In the genomic region with DNA sequence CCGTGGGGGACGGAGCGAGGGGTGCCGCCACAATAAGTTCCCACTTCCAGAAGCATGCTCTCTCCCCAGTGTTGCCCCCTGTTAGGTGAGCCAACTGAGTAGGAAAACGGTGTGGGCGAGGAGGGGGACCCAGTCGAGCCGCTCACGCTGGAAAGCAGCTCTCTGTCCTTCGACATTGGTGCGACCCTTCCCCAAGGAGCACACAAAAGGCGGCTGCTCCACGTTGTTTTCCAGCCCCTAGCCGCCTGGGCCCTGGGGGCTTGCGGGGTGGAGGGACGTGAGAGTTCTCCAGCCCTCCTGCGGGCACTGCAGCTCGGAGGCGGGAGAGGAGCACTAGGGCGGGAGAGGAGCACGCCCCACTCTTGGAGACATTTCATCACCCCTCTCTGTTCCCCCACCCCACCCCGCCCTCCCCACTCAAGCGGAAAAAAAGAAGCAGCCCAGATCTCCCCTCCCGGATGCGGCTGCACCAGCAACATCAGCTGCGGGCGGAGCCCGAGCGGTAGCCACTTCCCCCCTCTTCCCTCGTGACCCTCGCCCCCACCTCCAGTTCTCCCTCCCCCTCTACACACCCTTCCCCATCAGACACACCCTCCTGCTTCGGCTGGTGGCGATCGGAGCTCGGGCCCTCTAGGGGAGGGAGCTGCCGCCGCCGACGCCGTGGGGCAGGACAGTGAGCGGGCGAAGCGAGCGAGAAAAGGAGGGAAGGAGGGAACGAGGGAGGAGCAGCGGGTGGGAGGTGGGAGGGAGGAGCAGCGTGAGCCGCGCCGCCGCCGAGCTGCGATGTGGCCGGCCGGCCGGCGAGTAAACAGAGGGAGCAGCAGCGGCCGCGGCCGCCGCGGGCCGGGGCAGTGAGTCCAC, we compare ENCODE assay signal across 1 cellular context.
TF ChIP-seq lines count a peak whose summit lies in the region.

A gene (plus strand): TSS at position 755 of the 861 bp plus-strand sequence. CDS start 157 bp downstream, outside the sequence.

TF ChIP-seq in HEK293, 187 proteins besides CTCF, POLR2A, EP300 and RAD21 (continued from another document and continues in another):
- TF ChIP-seq, protein P1, sequence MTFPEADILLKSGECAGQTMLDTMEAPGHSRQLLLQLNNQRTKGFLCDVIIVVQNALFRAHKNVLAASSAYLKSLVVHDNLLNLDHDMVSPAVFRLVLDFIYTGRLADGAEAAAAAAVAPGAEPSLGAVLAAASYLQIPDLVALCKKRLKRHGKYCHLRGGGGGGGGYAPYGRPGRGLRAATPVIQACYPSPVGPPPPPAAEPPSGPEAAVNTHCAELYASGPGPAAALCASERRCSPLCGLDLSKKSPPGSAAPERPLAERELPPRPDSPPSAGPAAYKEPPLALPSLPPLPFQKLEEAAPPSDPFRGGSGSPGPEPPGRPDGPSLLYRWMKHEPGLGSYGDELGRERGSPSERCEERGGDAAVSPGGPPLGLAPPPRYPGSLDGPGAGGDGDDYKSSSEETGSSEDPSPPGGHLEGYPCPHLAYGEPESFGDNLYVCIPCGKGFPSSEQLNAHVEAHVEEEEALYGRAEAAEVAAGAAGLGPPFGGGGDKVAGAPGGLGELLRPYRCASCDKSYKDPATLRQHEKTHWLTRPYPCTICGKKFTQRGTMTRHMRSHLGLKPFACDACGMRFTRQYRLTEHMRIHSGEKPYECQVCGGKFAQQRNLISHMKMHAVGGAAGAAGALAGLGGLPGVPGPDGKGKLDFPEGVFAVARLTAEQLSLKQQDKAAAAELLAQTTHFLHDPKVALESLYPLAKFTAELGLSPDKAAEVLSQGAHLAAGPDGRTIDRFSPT (tag by site-specific recombination; IDR thresholded peaks at IDR 0.05): peak; percentile 73; the same call in 1 of the 2 replicates
- TF ChIP-seq, protein P2, sequence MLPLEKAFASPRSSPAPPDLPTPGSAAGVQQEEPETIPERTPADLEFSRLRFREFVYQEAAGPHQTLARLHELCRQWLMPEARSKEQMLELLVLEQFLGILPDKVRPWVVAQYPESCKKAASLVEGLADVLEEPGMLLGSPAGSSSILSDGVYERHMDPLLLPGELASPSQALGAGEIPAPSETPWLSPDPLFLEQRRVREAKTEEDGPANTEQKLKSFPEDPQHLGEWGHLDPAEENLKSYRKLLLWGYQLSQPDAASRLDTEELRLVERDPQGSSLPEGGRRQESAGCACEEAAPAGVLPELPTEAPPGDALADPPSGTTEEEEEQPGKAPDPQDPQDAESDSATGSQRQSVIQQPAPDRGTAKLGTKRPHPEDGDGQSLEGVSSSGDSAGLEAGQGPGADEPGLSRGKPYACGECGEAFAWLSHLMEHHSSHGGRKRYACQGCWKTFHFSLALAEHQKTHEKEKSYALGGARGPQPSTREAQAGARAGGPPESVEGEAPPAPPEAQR (tag by site-specific recombination; IDR thresholded peaks at IDR 0.05): no peak
- no peak for TF ChIP-seq YY2 (tag by site-specific recombination; IDR thresholded peaks at IDR 0.05)
- no peak for TF ChIP-seq GLI4 (tag by site-specific recombination; IDR thresholded peaks at IDR 0.05)
- peak; percentile 96 for TF ChIP-seq KLF9 (tag by site-specific recombination; IDR thresholded peaks at IDR 0.05; ENCODE audit: low read depth)
- no peak for TF ChIP-seq ZBTB7A (tag by site-specific recombination; IDR thresholded peaks at IDR 0.05; ENCODE audit: low read depth)
- TF ChIP-seq, protein P3, sequence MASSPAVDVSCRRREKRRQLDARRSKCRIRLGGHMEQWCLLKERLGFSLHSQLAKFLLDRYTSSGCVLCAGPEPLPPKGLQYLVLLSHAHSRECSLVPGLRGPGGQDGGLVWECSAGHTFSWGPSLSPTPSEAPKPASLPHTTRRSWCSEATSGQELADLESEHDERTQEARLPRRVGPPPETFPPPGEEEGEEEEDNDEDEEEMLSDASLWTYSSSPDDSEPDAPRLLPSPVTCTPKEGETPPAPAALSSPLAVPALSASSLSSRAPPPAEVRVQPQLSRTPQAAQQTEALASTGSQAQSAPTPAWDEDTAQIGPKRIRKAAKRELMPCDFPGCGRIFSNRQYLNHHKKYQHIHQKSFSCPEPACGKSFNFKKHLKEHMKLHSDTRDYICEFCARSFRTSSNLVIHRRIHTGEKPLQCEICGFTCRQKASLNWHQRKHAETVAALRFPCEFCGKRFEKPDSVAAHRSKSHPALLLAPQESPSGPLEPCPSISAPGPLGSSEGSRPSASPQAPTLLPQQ (tag by site-specific recombination; IDR thresholded peaks at IDR 0.05): no peak
- TF ChIP-seq ZBTB8A (tag by site-specific recombination; IDR thresholded peaks at IDR 0.05): peak; percentile 66
- no peak; the same call in 1 of the 2 replicates for TF ChIP-seq YY1 (tag by site-specific recombination; IDR thresholded peaks at IDR 0.05)
- peak; percentile 76 for TF ChIP-seq ZNF596 (tag by site-specific recombination; IDR thresholded peaks at IDR 0.05)
- no peak for TF ChIP-seq ZNF214 (tag by site-specific recombination; IDR thresholded peaks at IDR 0.05; ENCODE audit: borderline replicate concordance)
- no peak for TF ChIP-seq ZNF121 (tag by site-specific recombination; IDR thresholded peaks at IDR 0.05)
- peak; percentile 78 for TF ChIP-seq KLF8 (tag by site-specific recombination; IDR thresholded peaks at IDR 0.05)
- TF ChIP-seq, protein P4, sequence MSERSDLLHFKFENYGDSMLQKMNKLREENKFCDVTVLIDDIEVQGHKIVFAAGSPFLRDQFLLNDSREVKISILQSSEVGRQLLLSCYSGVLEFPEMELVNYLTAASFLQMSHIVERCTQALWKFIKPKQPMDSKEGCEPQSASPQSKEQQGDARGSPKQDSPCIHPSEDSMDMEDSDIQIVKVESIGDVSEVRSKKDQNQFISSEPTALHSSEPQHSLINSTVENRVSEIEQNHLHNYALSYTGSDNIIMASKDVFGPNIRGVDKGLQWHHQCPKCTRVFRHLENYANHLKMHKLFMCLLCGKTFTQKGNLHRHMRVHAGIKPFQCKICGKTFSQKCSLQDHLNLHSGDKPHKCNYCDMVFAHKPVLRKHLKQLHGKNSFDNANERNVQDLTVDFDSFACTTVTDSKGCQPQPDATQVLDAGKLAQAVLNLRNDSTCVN (tag by site-specific recombination; optimal IDR thresholded peaks at IDR 0.05): peak; percentile 36
- TF ChIP-seq, protein P5, sequence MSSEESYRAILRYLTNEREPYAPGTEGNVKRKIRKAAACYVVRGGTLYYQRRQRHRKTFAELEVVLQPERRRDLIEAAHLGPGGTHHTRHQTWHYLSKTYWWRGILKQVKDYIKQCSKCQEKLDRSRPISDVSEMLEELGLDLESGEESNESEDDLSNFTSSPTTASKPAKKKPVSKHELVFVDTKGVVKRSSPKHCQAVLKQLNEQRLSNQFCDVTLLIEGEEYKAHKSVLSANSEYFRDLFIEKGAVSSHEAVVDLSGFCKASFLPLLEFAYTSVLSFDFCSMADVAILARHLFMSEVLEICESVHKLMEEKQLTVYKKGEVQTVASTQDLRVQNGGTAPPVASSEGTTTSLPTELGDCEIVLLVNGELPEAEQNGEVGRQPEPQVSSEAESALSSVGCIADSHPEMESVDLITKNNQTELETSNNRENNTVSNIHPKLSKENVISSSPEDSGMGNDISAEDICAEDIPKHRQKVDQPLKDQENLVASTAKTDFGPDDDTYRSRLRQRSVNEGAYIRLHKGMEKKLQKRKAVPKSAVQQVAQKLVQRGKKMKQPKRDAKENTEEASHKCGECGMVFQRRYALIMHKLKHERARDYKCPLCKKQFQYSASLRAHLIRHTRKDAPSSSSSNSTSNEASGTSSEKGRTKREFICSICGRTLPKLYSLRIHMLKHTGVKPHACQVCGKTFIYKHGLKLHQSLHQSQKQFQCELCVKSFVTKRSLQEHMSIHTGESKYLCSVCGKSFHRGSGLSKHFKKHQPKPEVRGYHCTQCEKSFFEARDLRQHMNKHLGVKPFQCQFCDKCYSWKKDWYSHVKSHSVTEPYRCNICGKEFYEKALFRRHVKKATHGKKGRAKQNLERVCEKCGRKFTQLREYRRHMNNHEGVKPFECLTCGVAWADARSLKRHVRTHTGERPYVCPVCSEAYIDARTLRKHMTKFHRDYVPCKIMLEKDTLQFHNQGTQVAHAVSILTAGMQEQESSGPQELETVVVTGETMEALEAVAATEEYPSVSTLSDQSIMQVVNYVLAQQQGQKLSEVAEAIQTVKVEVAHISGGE (tag by site-specific recombination; conservative IDR thresholded peaks at IDR 0.05; ENCODE audit: low read depth): no peak
- TF ChIP-seq, protein P6, sequence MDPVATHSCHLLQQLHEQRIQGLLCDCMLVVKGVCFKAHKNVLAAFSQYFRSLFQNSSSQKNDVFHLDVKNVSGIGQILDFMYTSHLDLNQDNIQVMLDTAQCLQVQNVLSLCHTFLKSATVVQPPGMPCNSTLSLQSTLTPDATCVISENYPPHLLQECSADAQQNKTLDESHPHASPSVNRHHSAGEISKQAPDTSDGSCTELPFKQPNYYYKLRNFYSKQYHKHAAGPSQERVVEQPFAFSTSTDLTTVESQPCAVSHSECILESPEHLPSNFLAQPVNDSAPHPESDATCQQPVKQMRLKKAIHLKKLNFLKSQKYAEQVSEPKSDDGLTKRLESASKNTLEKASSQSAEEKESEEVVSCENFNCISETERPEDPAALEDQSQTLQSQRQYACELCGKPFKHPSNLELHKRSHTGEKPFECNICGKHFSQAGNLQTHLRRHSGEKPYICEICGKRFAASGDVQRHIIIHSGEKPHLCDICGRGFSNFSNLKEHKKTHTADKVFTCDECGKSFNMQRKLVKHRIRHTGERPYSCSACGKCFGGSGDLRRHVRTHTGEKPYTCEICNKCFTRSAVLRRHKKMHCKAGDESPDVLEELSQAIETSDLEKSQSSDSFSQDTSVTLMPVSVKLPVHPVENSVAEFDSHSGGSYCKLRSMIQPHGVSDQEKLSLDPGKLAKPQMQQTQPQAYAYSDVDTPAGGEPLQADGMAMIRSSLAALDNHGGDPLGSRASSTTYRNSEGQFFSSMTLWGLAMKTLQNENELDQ (tag by site-specific recombination; IDR thresholded peaks at IDR 0.05; ENCODE audit: low read depth): no peak
- TF ChIP-seq, protein P7, sequence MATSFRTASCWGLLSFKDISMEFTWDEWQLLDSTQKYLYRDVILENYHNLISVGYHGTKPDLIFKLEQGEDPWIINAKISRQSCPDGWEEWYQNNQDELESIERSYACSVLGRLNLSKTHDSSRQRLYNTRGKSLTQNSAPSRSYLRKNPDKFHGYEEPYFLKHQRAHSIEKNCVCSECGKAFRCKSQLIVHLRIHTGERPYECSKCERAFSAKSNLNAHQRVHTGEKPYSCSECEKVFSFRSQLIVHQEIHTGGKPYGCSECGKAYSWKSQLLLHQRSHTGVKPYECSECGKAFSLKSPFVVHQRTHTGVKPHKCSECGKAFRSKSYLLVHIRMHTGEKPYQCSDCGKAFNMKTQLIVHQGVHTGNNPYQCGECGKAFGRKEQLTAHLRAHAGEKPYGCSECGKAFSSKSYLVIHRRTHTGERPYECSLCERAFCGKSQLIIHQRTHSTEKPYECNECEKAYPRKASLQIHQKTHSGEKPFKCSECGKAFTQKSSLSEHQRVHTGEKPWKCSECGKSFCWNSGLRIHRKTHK (tag by site-specific recombination; IDR thresholded peaks at IDR 0.05): no peak
- TF ChIP-seq ZNF155 (tag by site-specific recombination; IDR thresholded peaks at IDR 0.05): no peak
- TF ChIP-seq ZNF37A (tag by site-specific recombination; IDR thresholded peaks at IDR 0.05): no peak
- TF ChIP-seq PRDM1 (tag by site-specific recombination; IDR thresholded peaks at IDR 0.05): no peak
- TF ChIP-seq ZNF660 (tag by site-specific recombination; IDR thresholded peaks at IDR 0.05): no peak
- TF ChIP-seq, protein P8, sequence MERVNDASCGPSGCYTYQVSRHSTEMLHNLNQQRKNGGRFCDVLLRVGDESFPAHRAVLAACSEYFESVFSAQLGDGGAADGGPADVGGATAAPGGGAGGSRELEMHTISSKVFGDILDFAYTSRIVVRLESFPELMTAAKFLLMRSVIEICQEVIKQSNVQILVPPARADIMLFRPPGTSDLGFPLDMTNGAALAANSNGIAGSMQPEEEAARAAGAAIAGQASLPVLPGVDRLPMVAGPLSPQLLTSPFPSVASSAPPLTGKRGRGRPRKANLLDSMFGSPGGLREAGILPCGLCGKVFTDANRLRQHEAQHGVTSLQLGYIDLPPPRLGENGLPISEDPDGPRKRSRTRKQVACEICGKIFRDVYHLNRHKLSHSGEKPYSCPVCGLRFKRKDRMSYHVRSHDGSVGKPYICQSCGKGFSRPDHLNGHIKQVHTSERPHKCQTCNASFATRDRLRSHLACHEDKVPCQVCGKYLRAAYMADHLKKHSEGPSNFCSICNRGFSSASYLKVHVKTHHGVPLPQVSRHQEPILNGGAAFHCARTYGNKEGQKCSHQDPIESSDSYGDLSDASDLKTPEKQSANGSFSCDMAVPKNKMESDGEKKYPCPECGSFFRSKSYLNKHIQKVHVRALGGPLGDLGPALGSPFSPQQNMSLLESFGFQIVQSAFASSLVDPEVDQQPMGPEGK (tag by site-specific recombination; IDR thresholded peaks at IDR 0.05): peak; percentile 89
- no peak for TF ChIP-seq SCRT1 (tag by site-specific recombination; IDR thresholded peaks at IDR 0.05; ENCODE audit: borderline replicate concordance)
- TF ChIP-seq SALL2 (tag by site-specific recombination; IDR thresholded peaks at IDR 0.05; ENCODE audit: borderline replicate concordance): no peak
- peak; percentile 90 for TF ChIP-seq SP2 (tag by site-specific recombination; IDR thresholded peaks at IDR 0.05)
- TF ChIP-seq ZNF544 (tag by site-specific recombination; IDR thresholded peaks at IDR 0.05): no peak
- TF ChIP-seq, protein P9, sequence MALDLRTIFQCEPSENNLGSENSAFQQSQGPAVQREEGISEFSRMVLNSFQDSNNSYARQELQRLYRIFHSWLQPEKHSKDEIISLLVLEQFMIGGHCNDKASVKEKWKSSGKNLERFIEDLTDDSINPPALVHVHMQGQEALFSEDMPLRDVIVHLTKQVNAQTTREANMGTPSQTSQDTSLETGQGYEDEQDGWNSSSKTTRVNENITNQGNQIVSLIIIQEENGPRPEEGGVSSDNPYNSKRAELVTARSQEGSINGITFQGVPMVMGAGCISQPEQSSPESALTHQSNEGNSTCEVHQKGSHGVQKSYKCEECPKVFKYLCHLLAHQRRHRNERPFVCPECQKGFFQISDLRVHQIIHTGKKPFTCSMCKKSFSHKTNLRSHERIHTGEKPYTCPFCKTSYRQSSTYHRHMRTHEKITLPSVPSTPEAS (tag by site-specific recombination; IDR thresholded peaks at IDR 0.05): no peak; the same call in 1 of the 2 replicates
- TF ChIP-seq ZNF629 (tag by site-specific recombination; IDR thresholded peaks at IDR 0.05): peak; percentile 33; the same call in 1 of the 2 replicates
- TF ChIP-seq, protein P10, sequence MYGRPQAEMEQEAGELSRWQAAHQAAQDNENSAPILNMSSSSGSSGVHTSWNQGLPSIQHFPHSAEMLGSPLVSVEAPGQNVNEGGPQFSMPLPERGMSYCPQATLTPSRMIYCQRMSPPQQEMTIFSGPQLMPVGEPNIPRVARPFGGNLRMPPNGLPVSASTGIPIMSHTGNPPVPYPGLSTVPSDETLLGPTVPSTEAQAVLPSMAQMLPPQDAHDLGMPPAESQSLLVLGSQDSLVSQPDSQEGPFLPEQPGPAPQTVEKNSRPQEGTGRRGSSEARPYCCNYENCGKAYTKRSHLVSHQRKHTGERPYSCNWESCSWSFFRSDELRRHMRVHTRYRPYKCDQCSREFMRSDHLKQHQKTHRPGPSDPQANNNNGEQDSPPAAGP (tag by site-specific recombination; IDR thresholded peaks at IDR 0.05): peak; percentile 86
- TF ChIP-seq MZF1 (tag by site-specific recombination; IDR thresholded peaks at IDR 0.05; ENCODE audit: borderline replicate concordance): peak; percentile 56; the same call in 1 of the 2 replicates
- TF ChIP-seq KLF16 (tag by site-specific recombination; IDR thresholded peaks at IDR 0.05): peak; percentile 93
- TF ChIP-seq ZNF366 (tag by site-specific recombination; conservative IDR thresholded peaks at IDR 0.05): peak; percentile 94
- TF ChIP-seq ZNF548 (tag by site-specific recombination; IDR thresholded peaks at IDR 0.05): no peak
- no peak for TF ChIP-seq ZNF768 (tag by site-specific recombination; IDR thresholded peaks at IDR 0.05)
- no peak for TF ChIP-seq ZNF274 (IDR thresholded peaks at IDR 0.05; ENCODE audit: low read length)
- TF ChIP-seq ZNF274 (tag by site-specific recombination; IDR thresholded peaks at IDR 0.05; ENCODE audit: borderline replicate concordance): no peak
- peak; percentile 61; the same call in 1 of the 2 replicates for TF ChIP-seq ZBTB48 (tag by site-specific recombination; IDR thresholded peaks at IDR 0.05)
- no peak for TF ChIP-seq ZNF23 (tag by site-specific recombination; IDR thresholded peaks at IDR 0.05; ENCODE audit: borderline replicate concordance)
